1 cellular context compared by ENCODE assay signal in the genomic region with DNA sequence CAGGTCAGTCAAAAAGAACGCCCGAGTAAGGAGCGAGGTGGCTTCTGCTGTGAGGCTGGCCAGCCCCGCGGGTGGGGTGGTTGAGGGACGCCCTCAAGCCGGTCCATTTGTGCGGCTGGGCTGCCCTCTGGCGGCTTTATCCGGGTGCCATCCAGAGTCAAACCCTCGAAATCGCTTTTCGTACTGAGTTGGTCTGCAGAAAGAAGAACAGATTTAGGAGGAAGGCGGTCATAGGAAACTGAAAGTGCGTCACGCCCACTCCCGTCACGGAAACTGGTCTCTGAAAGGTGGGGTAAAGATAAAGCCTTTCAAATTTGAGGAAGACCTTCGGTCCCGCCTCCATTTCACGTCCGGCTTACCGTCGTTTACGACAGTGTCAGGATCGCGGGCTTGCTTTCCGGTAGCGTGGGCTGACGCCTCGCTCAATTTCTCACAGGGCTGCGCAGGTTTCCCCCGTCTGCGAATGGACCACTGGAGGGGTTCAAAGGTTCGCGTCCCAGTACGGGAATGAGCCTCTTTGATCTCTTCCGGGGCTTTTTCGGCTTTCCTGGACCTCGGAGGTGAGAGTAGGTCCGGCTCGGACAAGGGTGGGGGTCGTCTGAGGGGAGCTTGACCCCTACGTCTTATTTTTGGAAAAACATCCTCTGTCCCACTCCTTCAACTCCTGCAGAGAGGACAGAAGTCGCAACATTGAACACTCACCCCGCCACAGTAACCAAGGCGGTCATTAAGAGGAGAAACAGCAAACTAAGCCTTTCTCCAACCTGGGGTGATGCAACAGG.
A peak's percentile ranks its signal among the peaks of the same experiment; 100 is the strongest.
TF ChIP-seq lines count a peak whose summit lies in the region.

TSS of gene HAX1 (plus strand) at position 413 of the 782 bp plus-strand sequence. CDS start at position 508, 95 bp downstream.

TF ChIP-seq in HepG2, 621 proteins besides CTCF, POLR2A, EP300 and RAD21 (continued from another document and continues in another):
- no peak; the same call in 1 of the 2 replicates for TF ChIP-seq NR2C2 (CRISPR knock-in tag; IDR thresholded peaks at IDR 0.05; ENCODE audit: borderline replicate concordance)
- TF ChIP-seq, protein P1, sequence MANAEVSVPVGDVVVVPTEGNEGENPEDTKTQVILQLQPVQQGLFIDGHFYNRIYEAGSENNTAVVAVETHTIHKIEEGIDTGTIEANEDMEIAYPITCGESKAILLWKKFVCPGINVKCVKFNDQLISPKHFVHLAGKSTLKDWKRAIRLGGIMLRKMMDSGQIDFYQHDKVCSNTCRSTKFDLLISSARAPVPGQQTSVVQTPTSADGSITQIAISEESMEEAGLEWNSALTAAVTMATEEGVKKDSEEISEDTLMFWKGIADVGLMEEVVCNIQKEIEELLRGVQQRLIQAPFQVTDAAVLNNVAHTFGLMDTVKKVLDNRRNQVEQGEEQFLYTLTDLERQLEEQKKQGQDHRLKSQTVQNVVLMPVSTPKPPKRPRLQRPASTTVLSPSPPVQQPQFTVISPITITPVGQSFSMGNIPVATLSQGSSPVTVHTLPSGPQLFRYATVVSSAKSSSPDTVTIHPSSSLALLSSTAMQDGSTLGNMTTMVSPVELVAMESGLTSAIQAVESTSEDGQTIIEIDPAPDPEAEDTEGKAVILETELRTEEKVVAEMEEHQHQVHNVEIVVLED (CRISPR knock-in tag; IDR thresholded peaks at IDR 0.05; ENCODE audit: borderline replicate concordance) = peak; percentile 96
- TF ChIP-seq PBX3 (CRISPR knock-in tag; IDR thresholded peaks at IDR 0.05; ENCODE audit: borderline replicate concordance) = no peak
- 0 out of 2 replicates have a peak, but pooled peaks have one; percentile 60 for TF ChIP-seq AKAP8 (CRISPR knock-in tag; IDR thresholded peaks at IDR 0.05)
- peak; percentile 84 for TF ChIP-seq GMEB2 (CRISPR knock-in tag; IDR thresholded peaks at IDR 0.05; ENCODE audit: low read depth)
- TF ChIP-seq SSRP1 (CRISPR knock-in tag; IDR thresholded peaks at IDR 0.05) = no peak
- TF ChIP-seq YEATS4 (CRISPR knock-in tag; IDR thresholded peaks at IDR 0.05; ENCODE audit: borderline replicate concordance) = peak; percentile 38; the same call in 1 of the 2 replicates
- no peak for TF ChIP-seq THAP8 (CRISPR knock-in tag; IDR thresholded peaks at IDR 0.05; ENCODE audit: borderline replicate concordance)
- TF ChIP-seq KAT7 (CRISPR knock-in tag; IDR thresholded peaks at IDR 0.05; ENCODE audit: borderline replicate concordance) = no peak
- peak; percentile 100 for TF ChIP-seq KDM5A (IDR thresholded peaks at IDR 0.05; ENCODE audit: borderline replicate concordance, low read length)
- peak; percentile 92 for TF ChIP-seq SPEN (CRISPR knock-in tag; IDR thresholded peaks at IDR 0.05; ENCODE audit: low read depth)
- peak; percentile 25; the same call in 1 of the 2 replicates for TF ChIP-seq TBX3 (IDR thresholded peaks at IDR 0.05; ENCODE audit: borderline replicate concordance)
- TF ChIP-seq, protein P2, sequence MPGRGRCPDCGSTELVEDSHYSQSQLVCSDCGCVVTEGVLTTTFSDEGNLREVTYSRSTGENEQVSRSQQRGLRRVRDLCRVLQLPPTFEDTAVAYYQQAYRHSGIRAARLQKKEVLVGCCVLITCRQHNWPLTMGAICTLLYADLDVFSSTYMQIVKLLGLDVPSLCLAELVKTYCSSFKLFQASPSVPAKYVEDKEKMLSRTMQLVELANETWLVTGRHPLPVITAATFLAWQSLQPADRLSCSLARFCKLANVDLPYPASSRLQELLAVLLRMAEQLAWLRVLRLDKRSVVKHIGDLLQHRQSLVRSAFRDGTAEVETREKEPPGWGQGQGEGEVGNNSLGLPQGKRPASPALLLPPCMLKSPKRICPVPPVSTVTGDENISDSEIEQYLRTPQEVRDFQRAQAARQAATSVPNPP (CRISPR knock-in tag; IDR thresholded peaks at IDR 0.05) = peak; percentile 84; the same call in 1 of the 2 replicates
- peak; percentile 79; the same call in 1 of the 2 replicates for TF ChIP-seq SNAPC2 (CRISPR knock-in tag; IDR thresholded peaks at IDR 0.05)
- no peak for TF ChIP-seq ZNF678 (CRISPR knock-in tag; IDR thresholded peaks at IDR 0.05)
- TF ChIP-seq SOX6 (IDR thresholded peaks at IDR 0.05) = no peak
- peak; percentile 80 for TF ChIP-seq SOX6 (CRISPR knock-in tag; IDR thresholded peaks at IDR 0.05)
- no peak; the same call in 1 of the 2 replicates for TF ChIP-seq BCL6 (CRISPR knock-in tag; IDR thresholded peaks at IDR 0.05)
- TF ChIP-seq HNF4A (CRISPR knock-in tag; IDR thresholded peaks at IDR 0.05) = 0 out of 2 replicates have a peak, but pooled peaks have one; percentile 40
- TF ChIP-seq ZNF773 (CRISPR knock-in tag; IDR thresholded peaks at IDR 0.05; ENCODE audit: borderline replicate concordance) = no peak
- TF ChIP-seq E2F2 (CRISPR knock-in tag; IDR thresholded peaks at IDR 0.05; ENCODE audit: borderline replicate concordance) = no peak
- TF ChIP-seq, protein P3, sequence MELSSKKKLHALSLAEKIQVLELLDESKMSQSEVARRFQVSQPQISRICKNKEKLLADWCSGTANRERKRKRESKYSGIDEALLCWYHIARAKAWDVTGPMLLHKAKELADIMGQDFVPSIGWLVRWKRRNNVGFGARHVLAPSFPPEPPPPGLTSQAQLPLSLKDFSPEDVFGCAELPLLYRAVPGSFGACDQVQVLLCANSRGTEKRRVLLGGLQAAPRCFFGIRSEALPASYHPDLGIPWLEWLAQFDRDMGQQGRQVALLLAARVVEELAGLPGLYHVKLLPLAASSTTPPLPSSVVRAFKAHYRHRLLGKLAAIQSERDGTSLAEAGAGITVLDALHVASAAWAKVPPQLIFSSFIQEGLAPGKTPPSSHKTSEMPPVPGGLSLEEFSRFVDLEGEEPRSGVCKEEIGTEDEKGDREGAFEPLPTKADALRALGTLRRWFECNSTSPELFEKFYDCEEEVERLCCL (CRISPR knock-in tag; IDR thresholded peaks at IDR 0.05; ENCODE audit: borderline replicate concordance) = no peak
- no peak for TF ChIP-seq ZNF512 (CRISPR knock-in tag; IDR thresholded peaks at IDR 0.05)
- no peak for TF ChIP-seq ZNF883 (CRISPR knock-in tag; IDR thresholded peaks at IDR 0.05; ENCODE audit: not compliant biosample characterization)
- TF ChIP-seq HDAC2 (CRISPR knock-in tag; IDR thresholded peaks at IDR 0.05) = peak; percentile 93
- TF ChIP-seq KLF11 (CRISPR knock-in tag; IDR thresholded peaks at IDR 0.05) = peak; percentile 72; the same call in 1 of the 2 replicates
- TF ChIP-seq, protein P4, sequence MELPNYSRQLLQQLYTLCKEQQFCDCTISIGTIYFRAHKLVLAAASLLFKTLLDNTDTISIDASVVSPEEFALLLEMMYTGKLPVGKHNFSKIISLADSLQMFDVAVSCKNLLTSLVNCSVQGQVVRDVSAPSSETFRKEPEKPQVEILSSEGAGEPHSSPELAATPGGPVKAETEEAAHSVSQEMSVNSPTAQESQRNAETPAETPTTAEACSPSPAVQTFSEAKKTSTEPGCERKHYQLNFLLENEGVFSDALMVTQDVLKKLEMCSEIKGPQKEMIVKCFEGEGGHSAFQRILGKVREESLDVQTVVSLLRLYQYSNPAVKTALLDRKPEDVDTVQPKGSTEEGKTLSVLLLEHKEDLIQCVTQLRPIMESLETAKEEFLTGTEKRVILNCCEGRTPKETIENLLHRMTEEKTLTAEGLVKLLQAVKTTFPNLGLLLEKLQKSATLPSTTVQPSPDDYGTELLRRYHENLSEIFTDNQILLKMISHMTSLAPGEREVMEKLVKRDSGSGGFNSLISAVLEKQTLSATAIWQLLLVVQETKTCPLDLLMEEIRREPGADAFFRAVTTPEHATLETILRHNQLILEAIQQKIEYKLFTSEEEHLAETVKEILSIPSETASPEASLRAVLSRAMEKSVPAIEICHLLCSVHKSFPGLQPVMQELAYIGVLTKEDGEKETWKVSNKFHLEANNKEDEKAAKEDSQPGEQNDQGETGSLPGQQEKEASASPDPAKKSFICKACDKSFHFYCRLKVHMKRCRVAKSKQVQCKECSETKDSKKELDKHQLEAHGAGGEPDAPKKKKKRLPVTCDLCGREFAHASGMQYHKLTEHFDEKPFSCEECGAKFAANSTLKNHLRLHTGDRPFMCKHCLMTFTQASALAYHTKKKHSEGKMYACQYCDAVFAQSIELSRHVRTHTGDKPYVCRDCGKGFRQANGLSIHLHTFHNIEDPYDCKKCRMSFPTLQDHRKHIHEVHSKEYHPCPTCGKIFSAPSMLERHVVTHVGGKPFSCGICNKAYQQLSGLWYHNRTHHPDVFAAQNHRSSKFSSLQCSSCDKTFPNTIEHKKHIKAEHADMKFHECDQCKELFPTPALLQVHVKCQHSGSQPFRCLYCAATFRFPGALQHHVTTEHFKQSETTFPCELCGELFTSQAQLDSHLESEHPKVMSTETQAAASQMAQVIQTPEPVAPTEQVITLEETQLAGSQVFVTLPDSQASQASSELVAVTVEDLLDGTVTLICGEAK (IDR thresholded peaks at IDR 0.05) = no peak
- TF ChIP-seq, protein P4 (CRISPR knock-in tag; IDR thresholded peaks at IDR 0.05) = peak; percentile 86; the same call in 1 of the 2 replicates
- peak; percentile 69 for TF ChIP-seq PHF8 (CRISPR knock-in tag; IDR thresholded peaks at IDR 0.05)
